In genomic region chr17:60514500-60514899, GRCh38 we compare ENCODE assay signal across 24 cellular contexts.
"Had no signal": no experiment of that assay in that cellular context is flagged by ENCODE, and none has a peak within 500 bp of the region (broad histone marks: within the 10 kb centered on the region; RNA-seq: fewer than 3 reads in every experiment).

No MANE protein-coding gene starts in this region.

- ATAC-seq: left colon; natural killer cell; sciatic nerve; stimulated activated effector memory CD8-positive, alpha-beta T cell treated with anti-CD3 and anti-CD28 coated beads, Interleukin-12 subunit alpha, Interleukin-12 subunit beta, amount 100 ng/mL, for 72 hours; stimulated activated naive CD8-positive, alpha-beta T cell treated with anti-CD3 and anti-CD28 coated beads, Interleukin-15, amount 100 ng/mL, for 72 hours had no signal

- H3K4me3 ChIP-seq: left lung, lower lobe of right lung, ovary, right atrium auricular region, spleen, tibial nerve, upper lobe of left lung had no signal

- H3K4me1 ChIP-seq: left lung had no signal

- H3K4me1 Mint-ChIP-seq: mesothelial cell of epicardium had no signal

- H3K27ac ChIP-seq: left lung, lower lobe of right lung, ovary, right atrium auricular region, spleen, tibial nerve, upper lobe of left lung had no signal

- H3K9me3 ChIP-seq: left lung, lower lobe of right lung, ovary, right atrium auricular region, spleen, tibial nerve, upper lobe of left lung had no signal

- H3K4me3 Mint-ChIP-seq: immature natural killer cell; mesothelial cell of epicardium; naive B cell; natural killer cell; stimulated activated effector memory CD8-positive, alpha-beta T cell treated with anti-CD3 and anti-CD28 coated beads, Interleukin-12 subunit alpha, Interleukin-12 subunit beta, amount 100 ng/mL, for 72 hours; stimulated activated naive CD8-positive, alpha-beta T cell treated with anti-CD3 and anti-CD28 coated beads, Interleukin-15, amount 100 ng/mL, for 72 hours had no signal

- H3K36me3 Mint-ChIP-seq: natural killer cell had no signal

- H3K36me3 ChIP-seq: ovary had no signal

- H3K27ac Mint-ChIP-seq: mesothelial cell of epicardium had no signal

- H3K27me3 Mint-ChIP-seq: naive B cell; progenitor cell of endocrine pancreas; stimulated activated naive CD8-positive, alpha-beta T cell treated with anti-CD3 and anti-CD28 coated beads, Interleukin-15, amount 100 ng/mL, for 72 hours had no signal

- DNase-seq: hypothalamus; immature natural killer cell; kidney; left colon; left lung; lower lobe of right lung; mammary epithelial cell; mesendoderm; naive B cell; natural killer cell; ovary; small intestine; spleen; stimulated activated CD4-positive, alpha-beta T cell treated with anti-CD3 and anti-CD28 coated beads, Interleukin-4, amount 100 ng/mL, for 24 hours; stimulated activated naive CD4-positive, alpha-beta T cell treated with Interleukin-2 at 50 U/mL for 16 hours; stimulated activated naive CD8-positive, alpha-beta T cell treated with anti-CD3 and anti-CD28 coated beads, Interleukin-15, amount 100 ng/mL, for 72 hours; substantia nigra had no signal

- H3K27me3 ChIP-seq: left lung, ovary, right atrium auricular region, spleen, tibial nerve, upper lobe of left lung had no signal

- H3K9me3 Mint-ChIP-seq: immature natural killer cell; naive B cell; natural killer cell; stimulated activated effector memory CD8-positive, alpha-beta T cell treated with anti-CD3 and anti-CD28 coated beads, Interleukin-12 subunit alpha, Interleukin-12 subunit beta, amount 100 ng/mL, for 72 hours; stimulated activated naive CD8-positive, alpha-beta T cell treated with anti-CD3 and anti-CD28 coated beads, Interleukin-15, amount 100 ng/mL, for 72 hours had no signal
